In genomic region chr1:32741417-32742131, GRCh38 we compare ENCODE assay signal across 8 cellular contexts. TPM values are rescaled to one million over a fixed set of nuclear protein-coding genes. Genes with fewer than 3 reads are reported as not detected.
DNase-seq lines count a peak whose midpoint lies in the region; ATAC-seq and TF ChIP-seq lines count a peak whose summit lies in the region.

No MANE protein-coding gene starts in this region.

- H3K4me3 ChIP-seq in CD8-positive, alpha-beta T cell (ENCODE audit: low read depth, low read length), result no peak overlapping the region
- peak overlapping the region; percentile 55 for H3K4me3 ChIP-seq in astrocyte of the spinal cord (ENCODE audit: low read depth, low read length)

- H3K36me3 ChIP-seq in CD8-positive, alpha-beta T cell (ENCODE audit: insufficient read depth, low read length), result no peaks in the 10 kb centered on the region

- H3K27me3 ChIP-seq in CD8-positive, alpha-beta T cell (ENCODE audit: insufficient read depth, low read length), result peaks cover 6% of the 10 kb centered on the region

- no peaks in the 10 kb centered on the region for H3K9me3 Mint-ChIP-seq in CD8-positive, alpha-beta T cell

- CTCF ChIA-PET in CD8-positive, alpha-beta T cell (lab: Charles Lee), result interaction anchor here (1.5 kb wide), 1 partner anchor 29 kb away, joined by 8 read pairs; no protein-coding TSS in a partner anchor

- in situ Hi-C loops in astrocyte of the spinal cord (cut with HindIII; ENCODE audit: low sequenced_read_pairs), result no loop called here

- no peak overlapping the region for H3K27ac Mint-ChIP-seq in CD8-positive, alpha-beta T cell

- H3K36me3 Mint-ChIP-seq in CD8-positive, alpha-beta T cell, result no peaks in the 10 kb centered on the region

- DNase-seq in CD8-positive, alpha-beta T cell, result no peak
- DNase-seq in HT-29 (ENCODE audit: low spot score) (peak; percentile 32), astrocyte of the spinal cord (ENCODE audit: low read depth, low spot score) (no peak), iPS-NIHi11 (ENCODE audit: low spot score) (peak; percentile 84)
- DNase-seq in stimulated activated naive CD8-positive, alpha-beta T cell treated with anti-CD3 and anti-CD28 coated beads, Interleukin-15, Interleukin-2, amounts not matched to agents 100 U/mL and 50 U/mL, for 24 hours, result no peak

- POLR2A ChIA-PET in CD8-positive, alpha-beta T cell (lab: Charles Lee), result interaction anchor here (0.6 kb wide), 1 partner anchor 10 kb away, joined by 3 read pairs; no protein-coding TSS in a partner anchor

- H3K4me1 Mint-ChIP-seq in CD8-positive, alpha-beta T cell (ENCODE audit: low read depth), result peaks cover 6% of the 10 kb centered on the region

- intact Hi-C loops in CD8-positive, alpha-beta T cell (cut with DNase I, micrococcal nuclease), result no loop called here

- H3K9me3 ChIP-seq in CD8-positive, alpha-beta T cell (ENCODE audit: low read length), result no peaks in the 10 kb centered on the region

- H3K27me3 Mint-ChIP-seq in CD8-positive, alpha-beta T cell (ENCODE audit: low read depth), result peaks cover 9% of the 10 kb centered on the region

- H3K4me1 ChIP-seq in CD8-positive, alpha-beta T cell (ENCODE audit: insufficient read depth, low read length), result peaks cover 3% of the 10 kb centered on the region

- peak; percentile 44 for ATAC-seq in CD8-positive, alpha-beta T cell
- ATAC-seq in stimulated activated naive CD8-positive, alpha-beta T cell treated with anti-CD3 and anti-CD28 coated beads, Interleukin-15, Interleukin-2, amounts not matched to agents 100 U/mL and 50 U/mL, for 24 hours, result peak; percentile 21
- ATAC-seq in GM19455 (IDR thresholded peaks at IDR 0.05; ENCODE audit: unreplicated experiment) (no peak), GM19463 (IDR thresholded peaks at IDR 0.05; ENCODE audit: unreplicated experiment) (no peak), GM19023 (IDR thresholded peaks at IDR 0.05; ENCODE audit: unreplicated experiment) (no peak)

- H3K4me3 Mint-ChIP-seq in CD8-positive, alpha-beta T cell, result peak overlapping the region; percentile 71

- no peak overlapping the region for H3K27ac ChIP-seq in CD8-positive, alpha-beta T cell (ENCODE audit: low read depth, low read length)

- no peak for TF ChIP-seq CTCF in CD8-positive, alpha-beta T cell (IDR thresholded peaks at IDR 0.05)
- TF ChIP-seq CTCF in astrocyte of the spinal cord (IDR thresholded peaks at IDR 0.05; ENCODE audit: low read depth, low read length), result peak; percentile 50

RNA-seq across cellular contexts. Expression of gene SYNC, which starts 39.0 kb away (rescaled TPM):
- not detected for total RNA-seq in CD8-positive, alpha-beta T cell
- total RNA-seq in HT-29 (2014; rRNA removed; shearing (Covaris generic)), result 0.65 and 0.76 TPM in 2 replicates

Comparison
In these comparisons a context has a peak if more than half of its experiments do, and no peak if none do; other contexts are left out.
1. ATAC-seq: peak in CD8-positive, alpha-beta T cell (single experiment) and stimulated activated naive CD8-positive, alpha-beta T cell treated with anti-CD3 and anti-CD28 coated beads, Interleukin-15, Interleukin-2, amounts not matched to agents 100 U/mL and 50 U/mL, for 24 hours (single experiment); none in GM19455 (single experiment), GM19463 (single experiment) and GM19023 (single experiment).
2. DNase-seq: peak in HT-29 (single experiment) and iPS-NIHi11 (single experiment); none in CD8-positive, alpha-beta T cell (0 of 7), astrocyte of the spinal cord (single experiment) and stimulated activated naive CD8-positive, alpha-beta T cell treated with anti-CD3 and anti-CD28 coated beads, Interleukin-15, Interleukin-2, amounts not matched to agents 100 U/mL and 50 U/mL, for 24 hours (single experiment).